11 cellular contexts compared by ENCODE assay signal in genomic region chr11:25970726-25971508, GRCh38.
DNase-seq lines count a peak whose midpoint lies in the region; ATAC-seq and TF ChIP-seq lines count a peak whose summit lies in the region.
"Had no signal": no experiment of that assay in that cellular context is flagged by ENCODE, and none has a peak within 500 bp of the region (broad histone marks: within the 10 kb centered on the region; RNA-seq: fewer than 3 reads in every experiment).

No MANE protein-coding gene starts in this region.

- H3K18ac ChIP-seq in neuronal stem cell (ENCODE audit: low read length), result no peak overlapping the region

- no peak overlapping the region for H3K4ac ChIP-seq in neuronal stem cell (ENCODE audit: low read length)

- no peak overlapping the region for H3K23ac ChIP-seq in neuronal stem cell (ENCODE audit: low read depth, low read length, poor library complexity)

- TF ChIP-seq CTCF in MCF 10A (IDR thresholded peaks at IDR 0.05; ENCODE audit: unreplicated experiment) (peak; percentile 33), breast epithelium (IDR thresholded peaks at IDR 0.05) (no peak), NB4 (IDR thresholded peaks at IDR 0.05; ENCODE audit: low read depth, low read length) (peak; percentile 6), epithelial cell of proximal tubule (conservative IDR thresholded peaks at IDR 0.05; ENCODE audit: low read depth, low read length) (peak; percentile 71), esophagus squamous epithelium (IDR thresholded peaks at IDR 0.05) (peak in 1 of 6 experiments; percentile 12)

- H4K8ac ChIP-seq in neuronal stem cell (ENCODE audit: low read depth, low read length), result no peak overlapping the region

- no peak overlapping the region for H3K27ac ChIP-seq in breast epithelium
- H3K27ac ChIP-seq in neuronal stem cell (replicated peaks; ENCODE audit: low read length), result no peak overlapping the region
- H3K27ac ChIP-seq in esophagus squamous epithelium, result no peak overlapping the region

- no peaks in the 10 kb centered on the region for H3K4me1 ChIP-seq in breast epithelium
- no peaks in the 10 kb centered on the region for H3K4me1 ChIP-seq in neuronal stem cell (ENCODE audit: control insufficient read depth in 2 of 2, insufficient read depth in 1 of 2, low read depth in 1 of 2, low read length in 2 of 2)
- no peaks in the 10 kb centered on the region for H3K4me1 ChIP-seq in esophagus squamous epithelium

- H2BK5ac ChIP-seq in neuronal stem cell (ENCODE audit: low read length), result no peak overlapping the region

- H3K4me2 ChIP-seq in neuronal stem cell (ENCODE audit: insufficient read depth, low read length, poor library complexity, severe bottlenecking), result no peak overlapping the region

- H2AK5ac ChIP-seq in neuronal stem cell (ENCODE audit: low read depth, low read length), result no peak overlapping the region

- intact Hi-C loops in MCF 10A (cut with micrococcal nuclease), result no loop called here
- intact Hi-C loops in breast epithelium (cut with DNase I; ENCODE audit: low total_unique reads), result no loop called here
- intact Hi-C loops in esophagus squamous epithelium (cut with DNase I), result no loop called here

- no peak overlapping the region for H2AFZ ChIP-seq in neuronal stem cell (ENCODE audit: low read length)

- H2BK120ac ChIP-seq in neuronal stem cell (ENCODE audit: low read depth, low read length), result no peak overlapping the region

- no peaks in the 10 kb centered on the region for H3K27me3 ChIP-seq in breast epithelium
- no peaks in the 10 kb centered on the region for H3K27me3 ChIP-seq in neuronal stem cell (ENCODE audit: control insufficient read depth in 3 of 3, insufficient read depth in 3 of 3, low read depth in 1 of 3, low read length in 3 of 3)
- no peaks in the 10 kb centered on the region for H3K27me3 ChIP-seq in esophagus squamous epithelium
- H3K27me3 ChIP-seq: MG63 had no signal

- no peak overlapping the region for H2BK15ac ChIP-seq in neuronal stem cell (ENCODE audit: low read length)

- ATAC-seq in HG03520 (IDR thresholded peaks at IDR 0.05; ENCODE audit: unreplicated experiment), result no peak
- ATAC-seq in activated naive CD8-positive, alpha-beta T cell treated with anti-CD3 and anti-CD28 coated beads, Interleukin-2, amount 50 U/mL, for 24 hours, result no peak

- no peak overlapping the region for H3K27ac Mint-ChIP-seq in MCF 10A (ENCODE audit: low read depth, unreplicated experiment)
- H3K27ac Mint-ChIP-seq in activated naive CD8-positive, alpha-beta T cell treated with anti-CD3 and anti-CD28 coated beads, Interleukin-2, amount 50 U/mL, for 24 hours, result no peak overlapping the region

- no peak overlapping the region for H4K91ac ChIP-seq in neuronal stem cell (ENCODE audit: low read depth, low read length, poor library complexity)

- no CpG with 5 or more reads among the region's 2 CpGs for WGBS in neuronal stem cell (ENCODE audit: extremely low coverage in 2 of 2, insufficient read length in 2 of 2, insufficient replicate concordance in 1 of 2), 2 donors
- 33 to 51% methylated on average over 2 of the region's 2 CpGs for WGBS in esophagus squamous epithelium, 2 donors

- peaks cover 6% of the 10 kb centered on the region for H3K4me1 Mint-ChIP-seq in MCF 10A (ENCODE audit: insufficient read depth, unreplicated experiment)
- no peaks in the 10 kb centered on the region for H3K4me1 Mint-ChIP-seq in activated naive CD8-positive, alpha-beta T cell treated with anti-CD3 and anti-CD28 coated beads, Interleukin-2, amount 50 U/mL, for 24 hours

- H3K36me3 ChIP-seq in breast epithelium, result no peaks in the 10 kb centered on the region
- H3K36me3 ChIP-seq in neuronal stem cell (replicated peaks in 1 of 2; ENCODE audit: control insufficient read depth in 2 of 2, insufficient read depth in 2 of 2, low read length in 2 of 2), result no peaks in the 10 kb centered on the region
- no peaks in the 10 kb centered on the region for H3K36me3 ChIP-seq in esophagus squamous epithelium
- H3K36me3 ChIP-seq: MG63 had no signal

- no TSS peak for BruUV-seq in MCF 10A (replicated peaks; lab: Mats Ljungman, UMichigan)

- no peak overlapping the region for H3K4me3 Mint-ChIP-seq in MCF 10A (ENCODE audit: unreplicated experiment)
- no peak overlapping the region for H3K4me3 Mint-ChIP-seq in activated naive CD8-positive, alpha-beta T cell treated with anti-CD3 and anti-CD28 coated beads, Interleukin-2, amount 50 U/mL, for 24 hours

- no peaks in the 10 kb centered on the region for H3K9me3 Mint-ChIP-seq in MCF 10A (ENCODE audit: unreplicated experiment)
- H3K9me3 Mint-ChIP-seq in activated naive CD8-positive, alpha-beta T cell treated with anti-CD3 and anti-CD28 coated beads, Interleukin-2, amount 50 U/mL, for 24 hours, result peaks cover 8% of the 10 kb centered on the region

- no peak for TF ChIP-seq POLR2A in breast epithelium (IDR thresholded peaks at IDR 0.05)
- no peak for TF ChIP-seq POLR2A in NB4 (IDR thresholded peaks at IDR 0.05; ENCODE audit: extremely low read depth, insufficient read length)
- no peak for TF ChIP-seq POLR2A in esophagus squamous epithelium (IDR thresholded peaks at IDR 0.05)

- no peaks in the 10 kb centered on the region for H3K36me3 Mint-ChIP-seq in MCF 10A (ENCODE audit: insufficient read depth, unreplicated experiment)
- no peaks in the 10 kb centered on the region for H3K36me3 Mint-ChIP-seq in activated naive CD8-positive, alpha-beta T cell treated with anti-CD3 and anti-CD28 coated beads, Interleukin-2, amount 50 U/mL, for 24 hours (ENCODE audit: low read depth)

- DNase-seq in MCF 10A (ENCODE audit: unreplicated experiment) (peak; percentile 10), breast epithelium (ENCODE audit: low spot score in 2 of 2) (no peak), NB4 (ENCODE audit: low read depth) (no peak), epithelial cell of proximal tubule (ENCODE audit: low read depth) (no peak), neuronal stem cell (ENCODE audit: low spot score) (no peak), esophagus squamous epithelium (lab: John Stamatoyannopoulos, UW) (no peak)
- DNase-seq in activated naive CD8-positive, alpha-beta T cell treated with anti-CD3 and anti-CD28 coated beads, Interleukin-2, amount 50 U/mL, for 24 hours, result no peak
- DNase-seq: AML-193, MG63, midbrain had no signal

- no peak overlapping the region for H2BK12ac ChIP-seq in neuronal stem cell (ENCODE audit: low read length)

- H3K14ac ChIP-seq in neuronal stem cell (ENCODE audit: low read length), result no peak overlapping the region

- H3K27me3 Mint-ChIP-seq in MCF 10A (ENCODE audit: insufficient read depth, unreplicated experiment), result peaks cover 4% of the 10 kb centered on the region
- no peaks in the 10 kb centered on the region for H3K27me3 Mint-ChIP-seq in activated naive CD8-positive, alpha-beta T cell treated with anti-CD3 and anti-CD28 coated beads, Interleukin-2, amount 50 U/mL, for 24 hours

- H3K79me1 ChIP-seq in neuronal stem cell (ENCODE audit: low read depth, low read length), result no peaks in the 10 kb centered on the region

- POLR2A ChIA-PET in MCF 10A (lab: Yijun Ruan, JAX), result interaction anchor here (0.6 kb wide), 1 partner anchor 178 kb away, joined by 4 read pairs; no protein-coding TSS in a partner anchor

- H3K4me3 ChIP-seq in breast epithelium, result no peak overlapping the region
- no peak overlapping the region for H3K4me3 ChIP-seq in NB4 (ENCODE audit: low read depth, low read length)
- H3K4me3 ChIP-seq in epithelial cell of proximal tubule (ENCODE audit: low read depth, low read length), result no peak overlapping the region
- no peak overlapping the region for H3K4me3 ChIP-seq in neuronal stem cell (ENCODE audit: low read length in 2 of 2)
- no peak overlapping the region for H3K4me3 ChIP-seq in esophagus squamous epithelium
- H3K4me3 ChIP-seq: MG63 had no signal

- H3K9ac ChIP-seq in neuronal stem cell (ENCODE audit: low read depth, low read length, poor library complexity), result no peak overlapping the region

- CTCF ChIA-PET in MCF 10A (lab: Yijun Ruan, JAX), result interaction anchor here (1.6 to 3.8 kb wide), 2 partner anchors 12 to 13 kb away, joined by 4 to 29 read pairs; no protein-coding TSS in a partner anchor

- H3K9me3 ChIP-seq in breast epithelium (no peaks in the 10 kb centered on the region), neuronal stem cell (replicated peaks in 1 of 2; ENCODE audit: control insufficient read depth in 2 of 2, insufficient read depth in 1 of 2, low read depth in 1 of 2, low read length in 2 of 2) (no peaks in the 10 kb centered on the region), esophagus squamous epithelium (no peaks in the 10 kb centered on the region)
- H3K9me3 ChIP-seq: MG63 had no signal

Comparison
In these comparisons a context has a peak if more than half of its experiments do, and no peak if none do; other contexts are left out.
1. CTCF ChIP-seq: peak in MCF 10A (single experiment), NB4 (single experiment) and epithelial cell of proximal tubule (single experiment); none in breast epithelium (0 of 3).